Comparison of ENCODE assay signal across 2 cellular contexts in genomic region chr16:86285421-86285820, GRCh38.
TF ChIP-seq lines count a peak whose summit lies in the region.

No MANE protein-coding gene starts in this region.

TF ChIP-seq in GM23338, 12 proteins besides CTCF, POLR2A, EP300 and RAD21 (continued from another document):
- TF ChIP-seq ETS1 (IDR thresholded peaks at IDR 0.05) (no peak), ZNF114 (CRISPR knock-in tag; IDR thresholded peaks at IDR 0.05) (no peak), EZH2phosphoT487 (IDR thresholded peaks at IDR 0.05; ENCODE audit: unreplicated experiment) (no peak), STAT1 (IDR thresholded peaks at IDR 0.05; ENCODE audit: unreplicated experiment) (no peak), POLR2AphosphoS5 (IDR thresholded peaks at IDR 0.05; ENCODE audit: low read depth) (no peak), EZH2 (IDR thresholded peaks at IDR 0.05; ENCODE audit: low read depth, unreplicated experiment) (no peak), JUNB (IDR thresholded peaks at IDR 0.05; ENCODE audit: unreplicated experiment) (no peak), ZNF331 (CRISPR knock-in tag; IDR thresholded peaks at IDR 0.05; ENCODE audit: low read depth) (no peak)
- TF ChIP-seq, protein P1, sequence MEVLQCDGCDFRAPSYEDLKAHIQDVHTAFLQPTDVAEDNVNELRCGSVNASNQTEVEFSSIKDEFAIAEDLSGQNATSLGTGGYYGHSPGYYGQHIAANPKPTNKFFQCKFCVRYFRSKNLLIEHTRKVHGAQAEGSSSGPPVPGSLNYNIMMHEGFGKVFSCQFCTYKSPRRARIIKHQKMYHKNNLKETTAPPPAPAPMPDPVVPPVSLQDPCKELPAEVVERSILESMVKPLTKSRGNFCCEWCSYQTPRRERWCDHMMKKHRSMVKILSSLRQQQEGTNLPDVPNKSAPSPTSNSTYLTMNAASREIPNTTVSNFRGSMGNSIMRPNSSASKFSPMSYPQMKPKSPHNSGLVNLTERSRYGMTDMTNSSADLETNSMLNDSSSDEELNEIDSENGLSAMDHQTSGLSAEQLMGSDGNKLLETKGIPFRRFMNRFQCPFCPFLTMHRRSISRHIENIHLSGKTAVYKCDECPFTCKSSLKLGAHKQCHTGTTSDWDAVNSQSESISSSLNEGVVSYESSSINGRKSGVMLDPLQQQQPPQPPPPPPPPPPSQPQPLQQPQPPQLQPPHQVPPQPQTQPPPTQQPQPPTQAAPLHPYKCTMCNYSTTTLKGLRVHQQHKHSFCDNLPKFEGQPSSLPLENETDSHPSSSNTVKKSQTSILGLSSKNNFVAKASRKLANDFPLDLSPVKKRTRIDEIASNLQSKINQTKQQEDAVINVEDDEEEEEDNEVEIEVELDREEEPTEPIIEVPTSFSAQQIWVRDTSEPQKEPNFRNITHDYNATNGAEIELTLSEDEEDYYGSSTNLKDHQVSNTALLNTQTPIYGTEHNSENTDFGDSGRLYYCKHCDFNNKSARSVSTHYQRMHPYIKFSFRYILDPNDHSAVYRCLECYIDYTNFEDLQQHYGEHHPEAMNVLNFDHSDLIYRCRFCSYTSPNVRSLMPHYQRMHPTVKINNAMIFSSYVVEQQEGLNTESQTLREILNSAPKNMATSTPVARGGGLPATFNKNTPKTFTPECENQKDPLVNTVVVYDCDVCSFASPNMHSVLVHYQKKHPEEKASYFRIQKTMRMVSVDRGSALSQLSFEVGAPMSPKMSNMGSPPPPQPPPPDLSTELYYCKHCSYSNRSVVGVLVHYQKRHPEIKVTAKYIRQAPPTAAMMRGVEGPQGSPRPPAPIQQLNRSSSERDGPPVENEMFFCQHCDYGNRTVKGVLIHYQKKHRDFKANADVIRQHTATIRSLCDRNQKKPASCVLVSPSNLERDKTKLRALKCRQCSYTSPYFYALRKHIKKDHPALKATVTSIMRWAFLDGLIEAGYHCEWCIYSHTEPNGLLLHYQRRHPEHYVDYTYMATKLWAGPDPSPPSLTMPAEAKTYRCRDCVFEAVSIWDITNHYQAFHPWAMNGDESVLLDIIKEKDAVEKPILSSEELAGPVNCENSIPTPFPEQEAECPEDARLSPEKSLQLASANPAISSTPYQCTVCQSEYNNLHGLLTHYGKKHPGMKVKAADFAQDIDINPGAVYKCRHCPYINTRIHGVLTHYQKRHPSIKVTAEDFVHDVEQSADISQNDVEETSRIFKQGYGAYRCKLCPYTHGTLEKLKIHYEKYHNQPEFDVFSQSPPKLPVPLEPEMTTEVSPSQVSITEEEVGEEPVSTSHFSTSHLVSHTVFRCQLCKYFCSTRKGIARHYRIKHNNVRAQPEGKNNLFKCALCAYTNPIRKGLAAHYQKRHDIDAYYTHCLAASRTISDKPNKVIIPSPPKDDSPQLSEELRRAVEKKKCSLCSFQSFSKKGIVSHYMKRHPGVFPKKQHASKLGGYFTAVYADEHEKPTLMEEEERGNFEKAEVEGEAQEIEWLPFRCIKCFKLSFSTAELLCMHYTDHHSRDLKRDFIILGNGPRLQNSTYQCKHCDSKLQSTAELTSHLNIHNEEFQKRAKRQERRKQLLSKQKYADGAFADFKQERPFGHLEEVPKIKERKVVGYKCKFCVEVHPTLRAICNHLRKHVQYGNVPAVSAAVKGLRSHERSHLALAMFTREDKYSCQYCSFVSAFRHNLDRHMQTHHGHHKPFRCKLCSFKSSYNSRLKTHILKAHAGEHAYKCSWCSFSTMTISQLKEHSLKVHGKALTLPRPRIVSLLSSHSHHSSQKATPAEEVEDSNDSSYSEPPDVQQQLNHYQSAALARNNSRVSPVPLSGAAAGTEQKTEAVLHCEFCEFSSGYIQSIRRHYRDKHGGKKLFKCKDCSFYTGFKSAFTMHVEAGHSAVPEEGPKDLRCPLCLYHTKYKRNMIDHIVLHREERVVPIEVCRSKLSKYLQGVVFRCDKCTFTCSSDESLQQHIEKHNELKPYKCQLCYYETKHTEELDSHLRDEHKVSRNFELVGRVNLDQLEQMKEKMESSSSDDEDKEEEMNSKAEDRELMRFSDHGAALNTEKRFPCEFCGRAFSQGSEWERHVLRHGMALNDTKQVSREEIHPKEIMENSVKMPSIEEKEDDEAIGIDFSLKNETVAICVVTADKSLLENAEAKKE (CRISPR knock-in tag; IDR thresholded peaks at IDR 0.05): no peak
- TF ChIP-seq, protein P2, sequence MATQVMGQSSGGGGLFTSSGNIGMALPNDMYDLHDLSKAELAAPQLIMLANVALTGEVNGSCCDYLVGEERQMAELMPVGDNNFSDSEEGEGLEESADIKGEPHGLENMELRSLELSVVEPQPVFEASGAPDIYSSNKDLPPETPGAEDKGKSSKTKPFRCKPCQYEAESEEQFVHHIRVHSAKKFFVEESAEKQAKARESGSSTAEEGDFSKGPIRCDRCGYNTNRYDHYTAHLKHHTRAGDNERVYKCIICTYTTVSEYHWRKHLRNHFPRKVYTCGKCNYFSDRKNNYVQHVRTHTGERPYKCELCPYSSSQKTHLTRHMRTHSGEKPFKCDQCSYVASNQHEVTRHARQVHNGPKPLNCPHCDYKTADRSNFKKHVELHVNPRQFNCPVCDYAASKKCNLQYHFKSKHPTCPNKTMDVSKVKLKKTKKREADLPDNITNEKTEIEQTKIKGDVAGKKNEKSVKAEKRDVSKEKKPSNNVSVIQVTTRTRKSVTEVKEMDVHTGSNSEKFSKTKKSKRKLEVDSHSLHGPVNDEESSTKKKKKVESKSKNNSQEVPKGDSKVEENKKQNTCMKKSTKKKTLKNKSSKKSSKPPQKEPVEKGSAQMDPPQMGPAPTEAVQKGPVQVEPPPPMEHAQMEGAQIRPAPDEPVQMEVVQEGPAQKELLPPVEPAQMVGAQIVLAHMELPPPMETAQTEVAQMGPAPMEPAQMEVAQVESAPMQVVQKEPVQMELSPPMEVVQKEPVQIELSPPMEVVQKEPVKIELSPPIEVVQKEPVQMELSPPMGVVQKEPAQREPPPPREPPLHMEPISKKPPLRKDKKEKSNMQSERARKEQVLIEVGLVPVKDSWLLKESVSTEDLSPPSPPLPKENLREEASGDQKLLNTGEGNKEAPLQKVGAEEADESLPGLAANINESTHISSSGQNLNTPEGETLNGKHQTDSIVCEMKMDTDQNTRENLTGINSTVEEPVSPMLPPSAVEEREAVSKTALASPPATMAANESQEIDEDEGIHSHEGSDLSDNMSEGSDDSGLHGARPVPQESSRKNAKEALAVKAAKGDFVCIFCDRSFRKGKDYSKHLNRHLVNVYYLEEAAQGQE (IDR thresholded peaks at IDR 0.05; ENCODE audit: unreplicated experiment): no peak

TF ChIP-seq in IMR-90, 13 proteins besides CTCF, POLR2A, EP300 and RAD21 (continued from another document):
- no peak for TF ChIP-seq CEBPB (IDR thresholded peaks at IDR 0.05; ENCODE audit: low read depth, low read length)
- no peak for TF ChIP-seq NFE2L2 (IDR thresholded peaks at IDR 0.05; ENCODE audit: low read depth, low read length)
- TF ChIP-seq, protein P3, sequence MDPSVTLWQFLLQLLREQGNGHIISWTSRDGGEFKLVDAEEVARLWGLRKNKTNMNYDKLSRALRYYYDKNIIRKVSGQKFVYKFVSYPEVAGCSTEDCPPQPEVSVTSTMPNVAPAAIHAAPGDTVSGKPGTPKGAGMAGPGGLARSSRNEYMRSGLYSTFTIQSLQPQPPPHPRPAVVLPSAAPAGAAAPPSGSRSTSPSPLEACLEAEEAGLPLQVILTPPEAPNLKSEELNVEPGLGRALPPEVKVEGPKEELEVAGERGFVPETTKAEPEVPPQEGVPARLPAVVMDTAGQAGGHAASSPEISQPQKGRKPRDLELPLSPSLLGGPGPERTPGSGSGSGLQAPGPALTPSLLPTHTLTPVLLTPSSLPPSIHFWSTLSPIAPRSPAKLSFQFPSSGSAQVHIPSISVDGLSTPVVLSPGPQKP (IDR thresholded peaks at IDR 0.05; ENCODE audit: borderline replicate concordance, low read depth, low read length): no peak
- TF ChIP-seq CHD1 (IDR thresholded peaks at IDR 0.05; ENCODE audit: low read depth, low read length): no peak
- no peak for TF ChIP-seq MXI1 (IDR thresholded peaks at IDR 0.05; ENCODE audit: borderline replicate concordance, low read depth, low read length)
- no peak for TF ChIP-seq MAFK (IDR thresholded peaks at IDR 0.05; ENCODE audit: low read depth, low read length)
- TF ChIP-seq, protein P4, sequence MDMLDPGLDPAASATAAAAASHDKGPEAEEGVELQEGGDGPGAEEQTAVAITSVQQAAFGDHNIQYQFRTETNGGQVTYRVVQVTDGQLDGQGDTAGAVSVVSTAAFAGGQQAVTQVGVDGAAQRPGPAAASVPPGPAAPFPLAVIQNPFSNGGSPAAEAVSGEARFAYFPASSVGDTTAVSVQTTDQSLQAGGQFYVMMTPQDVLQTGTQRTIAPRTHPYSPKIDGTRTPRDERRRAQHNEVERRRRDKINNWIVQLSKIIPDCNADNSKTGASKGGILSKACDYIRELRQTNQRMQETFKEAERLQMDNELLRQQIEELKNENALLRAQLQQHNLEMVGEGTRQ (IDR thresholded peaks at IDR 0.05; ENCODE audit: low read depth, low read length): no peak
